In genomic region chr15:69141286-69141701, GRCh38 we compare ENCODE assay signal across 14 cellular contexts. TPM values are rescaled to one million over a fixed set of nuclear protein-coding genes. Genes with fewer than 3 reads are reported as not detected.
DNase-seq lines count a peak whose midpoint lies in the region; ATAC-seq and TF ChIP-seq lines count a peak whose summit lies in the region.
"Had no signal": no experiment of that assay in that cellular context is flagged by ENCODE, and none has a peak within 500 bp of the region (broad histone marks: within the 10 kb centered on the region; RNA-seq: fewer than 3 reads in every experiment).

No MANE protein-coding gene starts in this region.

- H3K36me3 Mint-ChIP-seq in activated CD4-positive, alpha-beta T cell treated with anti-CD3 and anti-CD28 coated beads, Interleukin-2, amount 10 ng/mL, durations not matched to agents 7 days and 5 days (ENCODE audit: low read depth): no peaks in the 10 kb centered on the region
- H3K36me3 Mint-ChIP-seq: activated naive CD8-positive, alpha-beta T cell treated with anti-CD3 and anti-CD28 coated beads, Interleukin-2, amount 10 ng/mL, durations not matched to agents 7 days and 5 days had no signal

- CTCF ChIA-PET in activated CD4-positive, alpha-beta T cell treated with anti-CD3 and anti-CD28 coated beads, Interleukin-2, amount 10 ng/mL, durations not matched to agents 7 days and 5 days (lab: Charles Lee): no interaction called here

- H3K4me3 ChIP-seq in BE2C (ENCODE audit: low read depth, low read length) (no peak overlapping the region), SJSA1 (no peak overlapping the region)
- H3K4me3 ChIP-seq: esophagus muscularis mucosa had no signal

- H3K4me1 ChIP-seq in BE2C: peaks cover 9% of the 10 kb centered on the region
- H3K4me1 ChIP-seq in SJSA1 (replicated peaks): peaks cover 6% of the 10 kb centered on the region

- no peak overlapping the region for H3K4me3 Mint-ChIP-seq in activated CD4-positive, alpha-beta T cell treated with anti-CD3 and anti-CD28 coated beads, Interleukin-2, amount 10 ng/mL, durations not matched to agents 7 days and 5 days
- H3K4me3 Mint-ChIP-seq: activated naive CD8-positive, alpha-beta T cell treated with anti-CD3 and anti-CD28 coated beads, Interleukin-2, amount 10 ng/mL, durations not matched to agents 7 days and 5 days had no signal

- DNase-seq in BE2C (no peak), HT1080 (ENCODE audit: low read depth) (peak; percentile 29), SJSA1 (ENCODE audit: low read depth in 1 of 2, low spot score in 2 of 2) (peak; percentile 65 to 86), left lobe of liver (ENCODE audit: low spot score) (no peak), dedifferentiated amniotic fluid mesenchymal stem cell (ENCODE audit: extremely low spot score) (no peak), cortex of kidney (lab: John Stamatoyannopoulos, UW) (no peak)
- DNase-seq in activated CD4-positive, alpha-beta T cell treated with anti-CD3 and anti-CD28 coated beads, Interleukin-2, amount 10 ng/mL, durations not matched to agents 7 days and 5 days: no peak
- DNase-seq: activated naive CD8-positive, alpha-beta T cell treated with anti-CD3 and anti-CD28 coated beads, Interleukin-2, amount 10 ng/mL, durations not matched to agents 7 days and 5 days; GF-D8; GOT3; midbrain; NCI-H1048 had no signal

- H3K27me3 ChIP-seq in BE2C: no peaks in the 10 kb centered on the region
- no peaks in the 10 kb centered on the region; the same call in 1 of the 2 replicates for H3K27me3 ChIP-seq in SJSA1 (replicated peaks)

- peaks cover 41% of the 10 kb centered on the region for H3K27me3 Mint-ChIP-seq in activated CD4-positive, alpha-beta T cell treated with anti-CD3 and anti-CD28 coated beads, Interleukin-2, amount 10 ng/mL, durations not matched to agents 7 days and 5 days

- peak; percentile 12; the same call in 1 of the 2 replicates for TF ChIP-seq CTCF in BE2C (IDR thresholded peaks at IDR 0.05; ENCODE audit: low read depth, low read length)

- no peaks in the 10 kb centered on the region for H3K9me3 Mint-ChIP-seq in activated CD4-positive, alpha-beta T cell treated with anti-CD3 and anti-CD28 coated beads, Interleukin-2, amount 10 ng/mL, durations not matched to agents 7 days and 5 days
- H3K9me3 Mint-ChIP-seq: activated naive CD8-positive, alpha-beta T cell treated with anti-CD3 and anti-CD28 coated beads, Interleukin-2, amount 10 ng/mL, durations not matched to agents 7 days and 5 days had no signal

- no peak overlapping the region for H3K27ac ChIP-seq in SJSA1
- H3K27ac ChIP-seq: esophagus muscularis mucosa had no signal

- ATAC-seq in left lobe of liver (peak; percentile 61), GM18873 (IDR thresholded peaks at IDR 0.05; ENCODE audit: low FRiP score, unreplicated experiment) (no peak)

- H3K27ac Mint-ChIP-seq in activated CD4-positive, alpha-beta T cell treated with anti-CD3 and anti-CD28 coated beads, Interleukin-2, amount 10 ng/mL, durations not matched to agents 7 days and 5 days: no peak overlapping the region
- H3K27ac Mint-ChIP-seq: activated naive CD8-positive, alpha-beta T cell treated with anti-CD3 and anti-CD28 coated beads, Interleukin-2, amount 10 ng/mL, durations not matched to agents 7 days and 5 days had no signal

- no peaks in the 10 kb centered on the region for H3K4me1 Mint-ChIP-seq in activated CD4-positive, alpha-beta T cell treated with anti-CD3 and anti-CD28 coated beads, Interleukin-2, amount 10 ng/mL, durations not matched to agents 7 days and 5 days
- H3K4me1 Mint-ChIP-seq: activated naive CD8-positive, alpha-beta T cell treated with anti-CD3 and anti-CD28 coated beads, Interleukin-2, amount 10 ng/mL, durations not matched to agents 7 days and 5 days had no signal

- H3K9me3 ChIP-seq in BE2C: no peaks in the 10 kb centered on the region
- H3K9me3 ChIP-seq in SJSA1 (replicated peaks): no peaks in the 10 kb centered on the region

- POLR2A ChIA-PET in activated CD4-positive, alpha-beta T cell treated with anti-CD3 and anti-CD28 coated beads, Interleukin-2, amount 10 ng/mL, durations not matched to agents 7 days and 5 days (lab: Charles Lee): no interaction called here

- H3K36me3 ChIP-seq in BE2C (no peaks in the 10 kb centered on the region), SJSA1 (no peaks in the 10 kb centered on the region)
- H3K36me3 ChIP-seq: esophagus muscularis mucosa had no signal

RNA-seq across cellular contexts. Expression of gene GLCE, which starts 19.1 kb away (rescaled TPM):
- polyA plus RNA-seq in BE2C (2012; ENCODE audit: insufficient read depth, insufficient read length, low read depth): 14.5 TPM
- total RNA-seq in HT1080 (2014; rRNA removed; shearing (Covaris generic)): 16.2 and 18.6 TPM in 2 replicates
- polyA plus RNA-seq in HT1080 (2015; cell fraction: cytosol; rRNA removed): 14.8 and 16.2 TPM in 2 replicates
- 18.4 and 22.1 TPM in 2 replicates for polyA plus RNA-seq in HT1080 (2015; cell fraction: nucleus; rRNA removed)
- total RNA-seq in SJSA1 (2014; rRNA removed; shearing (Covaris generic)): 31.7 and 40.4 TPM in 2 replicates
- total RNA-seq in left lobe of liver: 11.6 TPM
- total RNA-seq in activated CD4-positive, alpha-beta T cell treated with anti-CD3 and anti-CD28 coated beads, Interleukin-2, amount 10 ng/mL, durations not matched to agents 7 days and 5 days: 1 to 10 TPM; 3.8 to 5.0 TPM

Comparison
In these comparisons a context has a peak if more than half of its experiments do, and no peak if none do; other contexts are left out.
1. DNase-seq: peak in HT1080 (single experiment) and SJSA1 (2 of 2); none in BE2C (single experiment), left lobe of liver (single experiment), dedifferentiated amniotic fluid mesenchymal stem cell (single experiment), cortex of kidney (single experiment) and activated CD4-positive, alpha-beta T cell treated with anti-CD3 and anti-CD28 coated beads, Interleukin-2, amount 10 ng/mL, durations not matched to agents 7 days and 5 days (single experiment).